19 cellular contexts compared by ENCODE assay signal in genomic region chr2:239461551-239462515, GRCh38.
DNase-seq lines count a peak whose midpoint lies in the region; ATAC-seq and TF ChIP-seq lines count a peak whose summit lies in the region.
"Had no signal": no experiment of that assay in that cellular context is flagged by ENCODE, and none has a peak within 500 bp of the region (broad histone marks: within the 10 kb centered on the region; RNA-seq: fewer than 3 reads in every experiment).

No MANE protein-coding gene starts in this region.

- H3K27ac Mint-ChIP-seq in MCF 10A (ENCODE audit: low read depth, unreplicated experiment) = no peak overlapping the region
- no peak overlapping the region for H3K27ac Mint-ChIP-seq in activated T-helper 17 cell treated with anti-CD3 and anti-CD28 coated beads, Interleukin-2, amount 50 U/mL, for 72 hours
- H3K27ac Mint-ChIP-seq: CD4-positive, alpha-beta memory T cell; nephron progenitor cell had no signal

- DNase-seq in MCF 10A (ENCODE audit: unreplicated experiment) = peak; percentile 38
- DNase-seq in mammary epithelial cell = no peak
- peak; percentile 18 for DNase-seq in activated CD8-positive, alpha-beta memory T cell treated with anti-CD3 and anti-CD28 coated beads, Interleukin-2, amount 50 U/mL, for 48 hours
- peak; percentile 54 for DNase-seq in kidney tubule cell (ENCODE audit: low spot score)
- peak; percentile 55 to 68 for DNase-seq in suprapubic skin (ENCODE audit: low spot score in 2 of 2)
- DNase-seq in upper lobe of right lung = no peak
- DNase-seq: activated naive CD4-positive, alpha-beta T cell treated with Interleukin-2 at 50 U/mL for 16 hours; CD4-positive, alpha-beta memory T cell; DMS53; esophagus squamous epithelium; mesenchymal stem cell; NCI-H2227 treated with DMSO at 0.1 percent for 48 hours; nephron progenitor cell; T-helper 1 cell had no signal

- H3K4me3 Mint-ChIP-seq in MCF 10A (ENCODE audit: unreplicated experiment) = no peak overlapping the region
- no peak overlapping the region for H3K4me3 Mint-ChIP-seq in activated T-helper 17 cell treated with anti-CD3 and anti-CD28 coated beads, Interleukin-2, amount 50 U/mL, for 72 hours
- H3K4me3 Mint-ChIP-seq: CD4-positive, alpha-beta memory T cell; nephron progenitor cell; stimulated activated naive CD8-positive, alpha-beta T cell treated with anti-CD3 and anti-CD28 coated beads, Interleukin-15, amount 100 ng/mL, for 72 hours had no signal

- peaks cover 14% of the 10 kb centered on the region for H3K27me3 Mint-ChIP-seq in MCF 10A (ENCODE audit: insufficient read depth, unreplicated experiment)
- H3K27me3 Mint-ChIP-seq in activated T-helper 17 cell treated with anti-CD3 and anti-CD28 coated beads, Interleukin-2, amount 50 U/mL, for 72 hours = peaks cover 3% of the 10 kb centered on the region

- intact Hi-C loops in MCF 10A (cut with micrococcal nuclease) (no loop called here), mammary epithelial cell (cut with micrococcal nuclease) (no loop called here), upper lobe of right lung (cut with DNase I) (no loop called here)

- no peaks in the 10 kb centered on the region for H3K79me2 ChIP-seq in mammary epithelial cell (ENCODE audit: insufficient read depth, low read length)

- dilution Hi-C loops in mammary epithelial cell (cut with HindIII; ENCODE audit: low sequenced_read_pairs) = no loop called here

- H3K27ac ChIP-seq in mammary epithelial cell (ENCODE audit: insufficient read depth, low read depth, low read length) (no peak overlapping the region), suprapubic skin (no peak overlapping the region), upper lobe of right lung (no peak overlapping the region)
- H3K27ac ChIP-seq: ascending aorta, esophagus squamous epithelium had no signal

- H3K36me3 Mint-ChIP-seq in MCF 10A (ENCODE audit: insufficient read depth, unreplicated experiment) = no peaks in the 10 kb centered on the region
- no peaks in the 10 kb centered on the region for H3K36me3 Mint-ChIP-seq in activated T-helper 17 cell treated with anti-CD3 and anti-CD28 coated beads, Interleukin-2, amount 50 U/mL, for 72 hours (ENCODE audit: low read depth)

- BruUV-seq in MCF 10A (replicated peaks; lab: Mats Ljungman, UMichigan) (no TSS peak), mammary epithelial cell (replicated peaks; lab: Mats Ljungman, UMichigan) (no TSS peak)

- no peak overlapping the region for H3K9ac ChIP-seq in mammary epithelial cell (ENCODE audit: insufficient read depth, low read length)

- CTCF ChIA-PET in MCF 10A (lab: Yijun Ruan, JAX) (no interaction called here), mammary epithelial cell (lab: Charles Lee; ENCODE audit: low non-redundant PET) (no interaction called here)

- no peaks in the 10 kb centered on the region for H3K9me3 ChIP-seq in mammary epithelial cell (replicated peaks; ENCODE audit: insufficient read depth, low read length)
- no peaks in the 10 kb centered on the region for H3K9me3 ChIP-seq in suprapubic skin
- no peaks in the 10 kb centered on the region for H3K9me3 ChIP-seq in upper lobe of right lung
- H3K9me3 ChIP-seq: ascending aorta, esophagus squamous epithelium had no signal

- TF ChIP-seq EP300 in suprapubic skin (IDR thresholded peaks at IDR 0.05) = no peak

- POLR2A ChIA-PET in MCF 10A (lab: Yijun Ruan, JAX) = interaction anchor here (0.8 to 1.4 kb wide), 2 partner anchors 16 to 170 kb away, joined by 3 to 4 read pairs; no protein-coding TSS in a partner anchor

- H3K4me1 ChIP-seq in mammary epithelial cell (ENCODE audit: insufficient read depth, low read length) (no peaks in the 10 kb centered on the region), suprapubic skin (peaks cover 40% of the 10 kb centered on the region), upper lobe of right lung (no peaks in the 10 kb centered on the region)
- H3K4me1 ChIP-seq: ascending aorta had no signal

- H3K36me3 ChIP-seq in mammary epithelial cell (ENCODE audit: insufficient read depth, low read length) = no peaks in the 10 kb centered on the region
- no peaks in the 10 kb centered on the region for H3K36me3 ChIP-seq in suprapubic skin
- H3K36me3 ChIP-seq in upper lobe of right lung = no peaks in the 10 kb centered on the region
- H3K36me3 ChIP-seq: ascending aorta, esophagus squamous epithelium had no signal

- H3K4me2 ChIP-seq in mammary epithelial cell (ENCODE audit: insufficient read depth, low read depth, low read length) = no peak overlapping the region

- peaks cover 6% of the 10 kb centered on the region for H3K4me1 Mint-ChIP-seq in MCF 10A (ENCODE audit: insufficient read depth, unreplicated experiment)
- no peaks in the 10 kb centered on the region for H3K4me1 Mint-ChIP-seq in activated T-helper 17 cell treated with anti-CD3 and anti-CD28 coated beads, Interleukin-2, amount 50 U/mL, for 72 hours
- H3K4me1 Mint-ChIP-seq: CD4-positive, alpha-beta memory T cell; stimulated activated naive CD8-positive, alpha-beta T cell treated with anti-CD3 and anti-CD28 coated beads, Interleukin-15, amount 100 ng/mL, for 72 hours had no signal

- 74% methylated on average over 19 of the region's 21 CpGs for WGBS in mammary epithelial cell (ENCODE audit: low coverage, missing lambda C conversion rate)
- WGBS in suprapubic skin = 92% methylated on average over 20 of the region's 21 CpGs

- no peak overlapping the region for H2AFZ ChIP-seq in mammary epithelial cell (ENCODE audit: low read depth, low read length)

- no peaks in the 10 kb centered on the region for H4K20me1 ChIP-seq in mammary epithelial cell (ENCODE audit: insufficient read depth, low read length)

- no peak for TF ChIP-seq POLR2A in suprapubic skin (IDR thresholded peaks at IDR 0.05)

- H3K4me3 ChIP-seq in mammary epithelial cell (replicated peaks in 1 of 3; ENCODE audit: insufficient read depth in 1 of 3, low read depth in 2 of 3, low read length in 3 of 3) (no peak overlapping the region), suprapubic skin (no peak overlapping the region), upper lobe of right lung (no peak overlapping the region)
- H3K4me3 ChIP-seq: ascending aorta, esophagus squamous epithelium had no signal

- no peak for TF ChIP-seq CTCF in MCF 10A (IDR thresholded peaks at IDR 0.05; ENCODE audit: unreplicated experiment)
- TF ChIP-seq CTCF in mammary epithelial cell (conservative IDR thresholded peaks at IDR 0.05 in 1 of 2, IDR thresholded peaks at IDR 0.05 in 1 of 2; ENCODE audit: extremely low read depth in 1 of 2, insufficient read depth in 1 of 2, low read depth in 1 of 2, low read length in 2 of 2) = no peak
- no peak for TF ChIP-seq CTCF in suprapubic skin (IDR thresholded peaks at IDR 0.05)
- no peak for TF ChIP-seq CTCF in upper lobe of right lung (IDR thresholded peaks at IDR 0.05)

- no peak for ATAC-seq in upper lobe of right lung
- no peak for ATAC-seq in activated T-helper 17 cell treated with anti-CD3 and anti-CD28 coated beads, Interleukin-2, amount 50 U/mL, for 72 hours (replicated peaks)
- ATAC-seq in HG03045 (IDR thresholded peaks at IDR 0.05; ENCODE audit: unreplicated experiment) = no peak
- ATAC-seq: HCT116; stimulated activated naive CD8-positive, alpha-beta T cell treated with anti-CD3 and anti-CD28 coated beads, Interleukin-15, amount 100 ng/mL, for 72 hours had no signal

- H3K9me3 Mint-ChIP-seq in MCF 10A (ENCODE audit: unreplicated experiment) = no peaks in the 10 kb centered on the region
- no peaks in the 10 kb centered on the region for H3K9me3 Mint-ChIP-seq in activated T-helper 17 cell treated with anti-CD3 and anti-CD28 coated beads, Interleukin-2, amount 50 U/mL, for 72 hours
- H3K9me3 Mint-ChIP-seq: stimulated activated naive CD8-positive, alpha-beta T cell treated with anti-CD3 and anti-CD28 coated beads, Interleukin-15, amount 100 ng/mL, for 72 hours had no signal

- H3K27me3 ChIP-seq in mammary epithelial cell (ENCODE audit: insufficient read depth, low read length) (no peaks in the 10 kb centered on the region), suprapubic skin (peaks cover 2% of the 10 kb centered on the region), upper lobe of right lung (no peaks in the 10 kb centered on the region)
- H3K27me3 ChIP-seq: ascending aorta, esophagus squamous epithelium had no signal

- in situ Hi-C loops in mammary epithelial cell (cut with MboI; ENCODE audit: low sequenced_read_pairs in 2 of 2) = no loop called here

Comparison
In these comparisons a context has a peak if more than half of its experiments do, and no peak if none do; other contexts are left out.
1. DNase-seq: peak in MCF 10A (single experiment), activated CD8-positive, alpha-beta memory T cell treated with anti-CD3 and anti-CD28 coated beads, Interleukin-2, amount 50 U/mL, for 48 hours (single experiment), kidney tubule cell (single experiment) and suprapubic skin (2 of 2); none in mammary epithelial cell (single experiment) and upper lobe of right lung (single experiment).